In the genomic region with DNA sequence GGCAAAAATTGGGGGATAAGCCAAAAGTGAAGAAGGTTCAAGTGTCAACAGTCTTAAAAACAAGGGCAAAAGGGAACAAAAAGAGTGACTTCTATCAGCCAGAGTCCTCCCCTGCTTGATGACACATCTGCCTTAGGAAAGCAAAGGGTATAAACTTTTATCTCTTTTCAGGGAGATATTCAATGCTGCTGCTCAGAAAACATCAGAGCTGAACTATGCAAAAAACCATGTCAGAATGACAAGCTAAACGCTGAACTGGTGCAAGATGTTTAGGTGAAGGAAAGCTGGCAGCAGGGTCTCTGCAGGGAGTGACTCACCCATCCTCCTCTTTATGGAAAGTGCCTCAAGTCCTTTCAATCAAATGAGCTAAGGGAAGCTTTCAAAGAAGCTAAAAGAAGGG, we compare ENCODE assay signal across 17 cellular contexts. TPM values are rescaled to one million over a fixed set of nuclear protein-coding genes. Genes with fewer than 3 reads are reported as not detected.
A peak's percentile ranks its signal among the peaks of the same experiment; 100 is the strongest.
DNase-seq lines count a peak whose midpoint lies in the region; TF ChIP-seq lines count a peak whose summit lies in the region.
"Had no signal": no experiment of that assay in that cellular context is flagged by ENCODE, and none has a peak within 500 bp of the region (broad histone marks: within the 10 kb centered on the region; RNA-seq: fewer than 3 reads in every experiment).

No MANE protein-coding gene starts in this region.

- 33% methylated on average over 1 of the region's 1 CpG for WGBS in hepatocyte (ENCODE audit: low lambda C conversion rate, missing lambda C conversion rate)
- 19% methylated on average over 1 of the region's 1 CpG for WGBS in urinary bladder

- H3K4me2 ChIP-seq in hepatocyte = no peak overlapping the region
- H3K4me2 ChIP-seq: A549 had no signal

- no peak for TF ChIP-seq CTCF in MCF 10A (IDR thresholded peaks at IDR 0.05; ENCODE audit: unreplicated experiment)
- TF ChIP-seq CTCF in breast epithelium (IDR thresholded peaks at IDR 0.05) = no peak
- no peak for TF ChIP-seq CTCF in hepatocyte (IDR thresholded peaks at IDR 0.05; ENCODE audit: poor library complexity)

- H3K27me3 ChIP-seq in breast epithelium (no peaks in the 10 kb centered on the region), adipocyte (replicated peaks; ENCODE audit: control insufficient read depth, insufficient read depth, low read length) (no peaks in the 10 kb centered on the region), hepatocyte (no peaks in the 10 kb centered on the region)

- no peaks in the 10 kb centered on the region for H3K27me3 Mint-ChIP-seq in MCF 10A (ENCODE audit: insufficient read depth, unreplicated experiment)

- no peaks in the 10 kb centered on the region for H3K9me3 Mint-ChIP-seq in MCF 10A (ENCODE audit: unreplicated experiment)
- H3K9me3 Mint-ChIP-seq: activated T-helper 2 cell treated with anti-CD3 and anti-CD28 coated beads, Interferon-gamma antibody, Interleukin-2, Interleukin-4, amounts not matched to agents 10 μg/mL and 5 μg/mL and 100 μg/mL, durations not matched to agents 14 hours and 24 hours and 36 hours; natural killer cell; WTC11 had no signal

- H3K36me3 ChIP-seq in breast epithelium = no peaks in the 10 kb centered on the region
- peaks cover 10% of the 10 kb centered on the region for H3K36me3 ChIP-seq in adipocyte (ENCODE audit: control insufficient read depth, insufficient read depth, low read length, severe bottlenecking)
- H3K36me3 ChIP-seq in hepatocyte (replicated peaks; ENCODE audit: insufficient read depth, low read depth) = no peaks in the 10 kb centered on the region
- H3K36me3 ChIP-seq in urinary bladder (ENCODE audit: insufficient read depth) = no peaks in the 10 kb centered on the region
- H3K36me3 ChIP-seq: HAP-1 had no signal

- no peaks in the 10 kb centered on the region for H3K9me2 ChIP-seq in hepatocyte (replicated peaks; ENCODE audit: insufficient read depth)

- DNase-seq in MCF 10A (ENCODE audit: unreplicated experiment) (peak; percentile 62), breast epithelium (ENCODE audit: low spot score in 2 of 2) (no peak), adipocyte (ENCODE audit: low read depth) (peak; percentile 69), hepatocyte (ENCODE audit: low spot score) (peak; percentile 15), SHP77 (lab: John Stamatoyannopoulos, UW) (no peak), DMS153 (lab: John Stamatoyannopoulos, UW) (no peak)
- no peak for DNase-seq in activated CD4-positive, alpha-beta T cell treated with anti-CD3 and anti-CD28 coated beads for 4 hours
- DNase-seq: GDM1; natural killer cell; NCI-H2081 treated with DMSO at 0.1 percent for 48 hours; RPMI8226; stimulated activated CD4-positive, alpha-beta T cell treated with anti-CD3 and anti-CD28 coated beads, Interleukin-1b, Interleukin-23, amount 100 ng/mL, for 48 hours had no signal

- H3K79me2 ChIP-seq in hepatocyte = no peaks in the 10 kb centered on the region

- peaks cover 44% of the 10 kb centered on the region for H3K36me3 Mint-ChIP-seq in MCF 10A (ENCODE audit: insufficient read depth, unreplicated experiment)

- H3K9me3 ChIP-seq in breast epithelium (no peaks in the 10 kb centered on the region), adipocyte (ENCODE audit: control insufficient read depth, low read length) (no peaks in the 10 kb centered on the region), hepatocyte (ENCODE audit: low read depth) (no peaks in the 10 kb centered on the region)
- H3K9me3 ChIP-seq: A549, HAP-1 had no signal

- H3K4me1 ChIP-seq in breast epithelium (no peaks in the 10 kb centered on the region), adipocyte (ENCODE audit: control insufficient read depth, insufficient read depth, low read length) (peaks cover 69% of the 10 kb centered on the region), hepatocyte (ENCODE audit: insufficient read depth) (no peaks in the 10 kb centered on the region), urinary bladder (ENCODE audit: insufficient read depth) (no peaks in the 10 kb centered on the region)
- H3K4me1 ChIP-seq: A549, HAP-1 had no signal

- no peak overlapping the region for H3K4me3 ChIP-seq in breast epithelium
- H3K4me3 ChIP-seq in adipocyte (ENCODE audit: low read length) = peak overlapping the region; percentile 22
- no peak overlapping the region for H3K4me3 ChIP-seq in hepatocyte
- H3K4me3 ChIP-seq in urinary bladder (ENCODE audit: low read depth, low read length) = no peak overlapping the region
- H3K4me3 ChIP-seq: A549, HAP-1 had no signal

- intact Hi-C loops in MCF 10A (cut with micrococcal nuclease) (no loop called here), breast epithelium (cut with DNase I; ENCODE audit: low total_unique reads) (no loop called here)

- H3K4me3 Mint-ChIP-seq in MCF 10A (ENCODE audit: unreplicated experiment) = no peak overlapping the region
- H3K4me3 Mint-ChIP-seq: natural killer cell, WTC11 had no signal

- H3K27ac ChIP-seq in breast epithelium = no peak overlapping the region
- H3K27ac ChIP-seq in hepatocyte = peak overlapping the region; percentile 62
- peak overlapping the region; percentile 23 for H3K27ac ChIP-seq in urinary bladder (ENCODE audit: low read depth)
- H3K27ac ChIP-seq: A549 had no signal

- TF ChIP-seq POLR2A in breast epithelium (IDR thresholded peaks at IDR 0.05) = no peak

- POLR2A ChIA-PET in MCF 10A (lab: Yijun Ruan, JAX) = interaction anchor here (1.7 kb wide), 1 partner anchor 24 kb away, joined by 4 read pairs; no protein-coding TSS in a partner anchor

- no peak overlapping the region for H2AFZ ChIP-seq in hepatocyte

- no TSS peak for BruUV-seq in MCF 10A (replicated peaks; lab: Mats Ljungman, UMichigan)

- H4K20me1 ChIP-seq in hepatocyte (ENCODE audit: insufficient read depth, poor library complexity, severe bottlenecking) = no peaks in the 10 kb centered on the region

- H3K4me1 Mint-ChIP-seq in MCF 10A (ENCODE audit: insufficient read depth, unreplicated experiment) = no peaks in the 10 kb centered on the region
- H3K4me1 Mint-ChIP-seq: natural killer cell had no signal

- H3K27ac Mint-ChIP-seq in MCF 10A (ENCODE audit: low read depth, unreplicated experiment) = no peak overlapping the region
- H3K27ac Mint-ChIP-seq: activated T-helper 2 cell treated with anti-CD3 and anti-CD28 coated beads, Interferon-gamma antibody, Interleukin-2, Interleukin-4, amounts not matched to agents 10 μg/mL and 5 μg/mL and 100 μg/mL, durations not matched to agents 14 hours and 24 hours and 36 hours; natural killer cell had no signal

- H3K9ac ChIP-seq in adipocyte (ENCODE audit: low read length) = peak overlapping the region; percentile 90

- CTCF ChIA-PET in MCF 10A (lab: Yijun Ruan, JAX) = interaction anchor here (0.6 to 1.0 kb wide), 5 partner anchors 192 to 392 kb away, joined by 3 to 4 read pairs (median 3); no protein-coding TSS in a partner anchor

RNA-seq across cellular contexts. Expression of gene ALG9, which starts 24.7 kb away (rescaled TPM):
- total RNA-seq in MCF 10A (2022) (28.8 and 31.2 TPM in 2 replicates), breast epithelium (10 to 100 TPM; 31.8 to 46.2 (median 43.9) TPM), hepatocyte (42.0 and 52.4 TPM in 2 replicates), urinary bladder (57.7 TPM)
- polyA plus RNA-seq in hepatocyte (22.6 and 38.7 TPM in 2 replicates), urinary bladder (21.3 TPM)

RNA-seq across cellular contexts. Expression of gene FDXACB1, which starts 32.3 kb away (rescaled TPM):
- total RNA-seq in MCF 10A (2022) (0.79 and 1.0 TPM in 2 replicates), breast epithelium (1 to 10 TPM; 1.6 to 3.7 (median 3.3) TPM), hepatocyte (2.3 and 2.6 TPM in 2 replicates), urinary bladder (4.2 TPM)
- polyA plus RNA-seq in hepatocyte (0.64 and 2.2 TPM in 2 replicates), urinary bladder (1.5 TPM)

RNA-seq across cellular contexts. Expression of gene CFAP68, which starts 32.7 kb away (rescaled TPM):
- total RNA-seq in MCF 10A (2022) = 33.6 and 38.3 TPM in 2 replicates
- total RNA-seq in breast epithelium = 10 to 100 TPM; 29.6 to 35.1 (median 31.2) TPM
- total RNA-seq in hepatocyte = 21.1 and 24.6 TPM in 2 replicates
- 19.9 and 21.8 TPM in 2 replicates for polyA plus RNA-seq in hepatocyte
- total RNA-seq in urinary bladder = 13.1 TPM
- 17.9 TPM for polyA plus RNA-seq in urinary bladder

Comparison
In these comparisons a context has a peak if more than half of its experiments do, and no peak if none do; other contexts are left out.
1. DNase-seq: peak in MCF 10A (single experiment), adipocyte (single experiment) and hepatocyte (single experiment); none in breast epithelium (0 of 2), activated CD4-positive, alpha-beta T cell treated with anti-CD3 and anti-CD28 coated beads for 4 hours (0 of 2), SHP77 (0 of 2) and DMS153 (single experiment).
2. H3K27ac ChIP-seq: peak in hepatocyte (single experiment) and urinary bladder (single experiment); none in breast epithelium (0 of 2).